6 cellular contexts compared by ENCODE assay signal in genomic region chr6:169697115-169697514, GRCh38. TPM values are rescaled to one million over a fixed set of nuclear protein-coding genes. Genes with fewer than 3 reads are reported as not detected.
DNase-seq lines count a peak whose midpoint lies in the region; ATAC-seq and TF ChIP-seq lines count a peak whose summit lies in the region.
"Not testable (repeated sequence)": the region's sequence is repeated elsewhere in the genome, so short reads cannot be mapped to it uniquely, and the experiment has no call there.

No MANE protein-coding gene starts in this region.

- not testable (repeated sequence) for H4K8ac ChIP-seq in IMR-90 (ENCODE audit: low read depth in 2 of 2, low read length in 2 of 2)

- in situ Hi-C loops in IMR-90 (cut with MboI; ENCODE audit: low sequenced_read_pairs); mammary epithelial cell (cut with MboI; ENCODE audit: low sequenced_read_pairs in 2 of 2): not testable (repeated sequence)

- not testable (repeated sequence) for TF ChIP-seq EP300 in sigmoid colon (IDR thresholded peaks at IDR 0.05)

- WGBS in IMR-90 (ENCODE audit: extremely low coverage in 2 of 2, insufficient read length in 1 of 2), 2 experiments, result no CpG with 5 or more reads among the region's 10 CpGs
- WGBS in mammary epithelial cell (ENCODE audit: low coverage, missing lambda C conversion rate), result 97% methylated on average over 9 of the region's 10 CpGs
- WGBS in heart left ventricle, 4 donors, result 71 to 87% (median 78%) methylated on average over 10 of the region's 10 CpGs
- WGBS in sigmoid colon, 2 donors, result 92% methylated on average over 10 of the region's 10 CpGs

- H3K4me1 ChIP-seq in IMR-90 (ENCODE audit: control insufficient read depth, insufficient read depth, low read length), result not testable (repeated sequence)
- peaks cover 22% of the 10 kb centered on the region for H3K4me1 ChIP-seq in mammary epithelial cell (ENCODE audit: insufficient read depth, low read length)
- H3K4me1 ChIP-seq in heart left ventricle, result peaks cover 0 to 21% (median 10%) of the 10 kb centered on the region in 12 donors
- peaks cover 0 to 23% (median 14%) of the 10 kb centered on the region in 4 donors for H3K4me1 ChIP-seq in sigmoid colon

- not testable (repeated sequence) for H3K56ac ChIP-seq in IMR-90 (ENCODE audit: extremely low read depth, insufficient read depth, low read length)

- not testable (repeated sequence) for DNase-seq in BJ (ENCODE audit: low read depth); IMR-90; mammary epithelial cell; heart left ventricle; sigmoid colon
- DNase-seq in WERI-Rb-1, result peak; percentile 73

- H3K9me3 ChIP-seq in IMR-90 (ENCODE audit: control insufficient read depth, insufficient read depth, low read length); WERI-Rb-1 (ENCODE audit: severe bottlenecking); mammary epithelial cell (replicated peaks; ENCODE audit: insufficient read depth, low read length); heart left ventricle; sigmoid colon: not testable (repeated sequence)

- TF ChIP-seq RAD21 in IMR-90 (IDR thresholded peaks at IDR 0.05; ENCODE audit: low read length), result peak; percentile 38; the same call in 1 of the 2 replicates

- intact Hi-C loops in IMR-90 (cut with micrococcal nuclease); mammary epithelial cell (cut with micrococcal nuclease); heart left ventricle (cut with DNase I); sigmoid colon (cut with DNase I): not testable (repeated sequence)

- not testable (repeated sequence) for H4K91ac ChIP-seq in IMR-90 (ENCODE audit: insufficient read depth, low read depth, low read length)

- not testable (repeated sequence) for H3K4me3 ChIP-seq in BJ (ENCODE audit: low read depth, low read length); IMR-90 (ENCODE audit: insufficient read depth, low read depth, low read length); WERI-Rb-1 (ENCODE audit: low read depth, low read length); mammary epithelial cell (replicated peaks in 1 of 3; ENCODE audit: insufficient read depth in 1 of 3, low read depth in 2 of 3, low read length in 3 of 3); heart left ventricle; sigmoid colon

- not testable (repeated sequence) for H3K27me3 ChIP-seq in BJ (ENCODE audit: control insufficient read depth, insufficient read depth, low read length); IMR-90 (ENCODE audit: control insufficient read depth, insufficient read depth, low read length); WERI-Rb-1 (ENCODE audit: insufficient read depth, low read depth, severe bottlenecking); mammary epithelial cell (ENCODE audit: insufficient read depth, low read length); heart left ventricle; sigmoid colon

- TF ChIP-seq POLR2A in IMR-90 (IDR thresholded peaks at IDR 0.05; ENCODE audit: low read depth, low read length); heart left ventricle (IDR thresholded peaks at IDR 0.05); sigmoid colon (IDR thresholded peaks at IDR 0.05): not testable (repeated sequence)

- H2AFZ ChIP-seq in IMR-90 (replicated peaks; ENCODE audit: low read length, poor library complexity); mammary epithelial cell (ENCODE audit: low read depth, low read length): not testable (repeated sequence)

- H3K9ac ChIP-seq in IMR-90 (ENCODE audit: low read depth, low read length); mammary epithelial cell (ENCODE audit: insufficient read depth, low read length): not testable (repeated sequence)

- not testable (repeated sequence) for ATAC-seq in IMR-90 (ENCODE audit: low read depth); heart left ventricle

- H3K9me1 ChIP-seq in IMR-90 (ENCODE audit: insufficient read depth, low read length), result not testable (repeated sequence)

- CTCF ChIA-PET in BJ (lab: Yijun Ruan, JAX); IMR-90 (lab: Yijun Ruan, JAX); mammary epithelial cell (lab: Charles Lee; ENCODE audit: low non-redundant PET): not testable (repeated sequence)

- peaks cover 79% of the 10 kb centered on the region for H3K79me2 ChIP-seq in mammary epithelial cell (ENCODE audit: insufficient read depth, low read length)

- not testable (repeated sequence) for H2BK20ac ChIP-seq in IMR-90 (ENCODE audit: low read depth, low read length)

- not testable (repeated sequence) for H4K20me1 ChIP-seq in IMR-90 (ENCODE audit: insufficient read depth, low read length); mammary epithelial cell (ENCODE audit: insufficient read depth, low read length)

- not testable (repeated sequence) for H3K36me3 ChIP-seq in BJ (ENCODE audit: control insufficient read depth, insufficient read depth, low read length); IMR-90 (ENCODE audit: control insufficient read depth, insufficient read depth, low read length); WERI-Rb-1; mammary epithelial cell (ENCODE audit: insufficient read depth, low read length); heart left ventricle; sigmoid colon

- not testable (repeated sequence) for H2AK5ac ChIP-seq in IMR-90 (ENCODE audit: low read depth, low read length)

- H4K5ac ChIP-seq in IMR-90 (ENCODE audit: low read depth, low read length), result not testable (repeated sequence)

- H2BK120ac ChIP-seq in IMR-90 (ENCODE audit: low read depth, low read length), result not testable (repeated sequence)

- POLR2A ChIA-PET in BJ (lab: Charles Lee); IMR-90 (lab: Charles Lee; ENCODE audit: unreplicated experiment): not testable (repeated sequence)

- not testable (repeated sequence) for BruUV-seq in IMR-90 (replicated peaks; lab: Mats Ljungman, UMichigan); mammary epithelial cell (replicated peaks; lab: Mats Ljungman, UMichigan)

- H3K79me1 ChIP-seq in IMR-90 (ENCODE audit: low read depth in 1 of 2, low read length in 2 of 2), result peaks cover 33 to 56% of the 10 kb centered on the region in 2 experiments

- peak; percentile 41 for TF ChIP-seq CTCF in BJ (IDR thresholded peaks at IDR 0.05; ENCODE audit: insufficient read depth, low read depth, low read length)
- 0 out of 2 replicates have a peak, but pooled peaks have one; percentile 28 for TF ChIP-seq CTCF in IMR-90 (conservative IDR thresholded peaks at IDR 0.05; ENCODE audit: low read depth, low read length)
- peak; percentile 74 for TF ChIP-seq CTCF in WERI-Rb-1 (IDR thresholded peaks at IDR 0.05; ENCODE audit: low read depth, low read length)
- peak; percentile 14 to 24 for TF ChIP-seq CTCF in mammary epithelial cell (conservative IDR thresholded peaks at IDR 0.05 in 1 of 2, IDR thresholded peaks at IDR 0.05 in 1 of 2; ENCODE audit: extremely low read depth in 1 of 2, insufficient read depth in 1 of 2, low read depth in 1 of 2, low read length in 2 of 2)
- TF ChIP-seq CTCF in heart left ventricle (IDR thresholded peaks at IDR 0.05), result peak in 11 of 12 donors; percentile 20 to 52 (median 38)
- peak in 3 of 4 experiments; percentile 8 to 43 (median 8) for TF ChIP-seq CTCF in sigmoid colon (IDR thresholded peaks at IDR 0.05)

- not testable (repeated sequence) for H3K14ac ChIP-seq in IMR-90 (replicated peaks; ENCODE audit: low read depth, low read length)

- H2AK9ac ChIP-seq in IMR-90 (replicated peaks; ENCODE audit: low read depth, low read length, poor library complexity), result not testable (repeated sequence)

- not testable (repeated sequence) for H3K4me2 ChIP-seq in IMR-90 (ENCODE audit: low read depth, low read length); mammary epithelial cell (ENCODE audit: insufficient read depth, low read depth, low read length)

- not testable (repeated sequence) for H3K27ac ChIP-seq in IMR-90 (ENCODE audit: insufficient read depth, low read length); WERI-Rb-1; mammary epithelial cell (ENCODE audit: insufficient read depth, low read depth, low read length); sigmoid colon
- H3K27ac ChIP-seq in heart left ventricle, result peak overlapping the region in 1 of 12 donors; percentile 16

- not testable (repeated sequence) for H2BK15ac ChIP-seq in IMR-90 (ENCODE audit: low read depth, low read length)

- not testable (repeated sequence) for H3K18ac ChIP-seq in IMR-90 (ENCODE audit: low read depth, low read length)

- dilution Hi-C loops in IMR-90 (cut with HindIII; ENCODE audit: low sequenced_read_pairs, unreplicated experiment); mammary epithelial cell (cut with HindIII; ENCODE audit: low sequenced_read_pairs): not testable (repeated sequence)

- H2BK5ac ChIP-seq in IMR-90 (ENCODE audit: low read depth, low read length, poor library complexity, severe bottlenecking), result not testable (repeated sequence)

- not testable (repeated sequence) for H3K23ac ChIP-seq in IMR-90 (ENCODE audit: low read depth, low read length)

- not testable (repeated sequence) for H3K4ac ChIP-seq in IMR-90 (ENCODE audit: low read depth, low read length)

RNA-seq across cellular contexts. Expression of gene WDR27, which starts 4.7 kb away (rescaled TPM):
- polyA plus RNA-seq in BJ (2011; rRNA removed), result 22.9 and 28.7 TPM in 2 replicates
- 20.0 and 23.1 TPM in 2 replicates for polyA minus RNA-seq in BJ (2011; rRNA and poly(A)+ RNA removed)
- total RNA-seq in IMR-90 (2012; rRNA removed), result 7.0 and 7.8 TPM in 2 replicates
- 18.1 and 18.5 TPM in 2 replicates for polyA plus RNA-seq in IMR-90 (2012; rRNA removed)
- 6.0 and 7.7 TPM in 2 replicates for polyA plus RNA-seq in IMR-90 (2012; cell fraction: cytosol; rRNA removed)
- polyA plus RNA-seq in IMR-90 (2012; cell fraction: nucleus; rRNA removed; ENCODE audit: low replicate concordance), result 206 and 209 TPM in 2 replicates
- total RNA-seq in mammary epithelial cell, result 10 to 100 TPM; 21.7 to 50.2 TPM
- polyA plus RNA-seq in mammary epithelial cell, result 17.6 TPM
- polyA minus RNA-seq in mammary epithelial cell, result 40.8 TPM
- 10 to 100 TPM in 1 of 9 donors, 1 to 10 TPM in 8; 2.2 to 12.3 (median 6.6) TPM for total RNA-seq in heart left ventricle
- polyA plus RNA-seq in heart left ventricle, result 1 to 10 TPM; 3.7 to 5.6 TPM
- 10 to 100 TPM; 20.0 to 46.0 (median 24.6) TPM for total RNA-seq in sigmoid colon
- polyA plus RNA-seq in sigmoid colon, result 10 to 100 TPM in 1 of 3 donors, 1 to 10 TPM in 2; 1.2 to 18.1 (median 1.6) TPM

RNA-seq across cellular contexts. Expression of gene C6orf120, which starts 4.8 kb away (rescaled TPM):
- polyA plus RNA-seq in BJ (2011; rRNA removed) (13.2 and 21.4 TPM in 2 replicates), IMR-90 (2012; rRNA removed) (19.7 and 21.4 TPM in 2 replicates), mammary epithelial cell (8.4 TPM), heart left ventricle (10 to 100 TPM in 1 of 2 donors, 1 to 10 TPM in 1; 3.4 to 20.2 TPM), sigmoid colon (10 to 100 TPM; 10.2 to 12.2 (median 10.8) TPM)
- 7.3 and 7.9 TPM in 2 replicates for polyA minus RNA-seq in BJ (2011; rRNA and poly(A)+ RNA removed)
- total RNA-seq in IMR-90 (2012; rRNA removed) (26.7 and 44.2 TPM in 2 replicates), mammary epithelial cell (10 to 100 TPM; 22.0 to 26.0 TPM), heart left ventricle (10 to 100 TPM; 14.3 to 22.9 (median 18.8) TPM), sigmoid colon (10 to 100 TPM; 22.7 to 33.6 (median 30.3) TPM)
- polyA plus RNA-seq in IMR-90 (2012; cell fraction: cytosol; rRNA removed), result 11.0 and 13.3 TPM in 2 replicates
- polyA plus RNA-seq in IMR-90 (2012; cell fraction: nucleus; rRNA removed; ENCODE audit: low replicate concordance), result 5.3 and 6.7 TPM in 2 replicates
- 2.6 TPM for polyA minus RNA-seq in mammary epithelial cell

RNA-seq across cellular contexts. Expression of gene PHF10, which starts 27.2 kb away (rescaled TPM):
- polyA plus RNA-seq in BJ (2011; rRNA removed) (9.8 and 20.4 TPM in 2 replicates), IMR-90 (2012; rRNA removed) (12.5 and 15.9 TPM in 2 replicates), mammary epithelial cell (13.5 TPM), heart left ventricle (10 to 100 TPM; 31.4 to 50.7 TPM), sigmoid colon (10 to 100 TPM; 19.4 to 41.0 (median 27.6) TPM)
- polyA minus RNA-seq in BJ (2011; rRNA and poly(A)+ RNA removed), result 5.0 and 6.9 TPM in 2 replicates
- total RNA-seq in IMR-90 (2012; rRNA removed) (7.3 and 12.2 TPM in 2 replicates), mammary epithelial cell (10 to 100 TPM; 11.3 to 25.4 TPM), heart left ventricle (10 to 100 TPM; 42.2 to 63.2 (median 54.3) TPM), sigmoid colon (10 to 100 TPM; 64.8 to 76.3 (median 72.0) TPM)
- 3.2 and 4.7 TPM in 2 replicates for polyA plus RNA-seq in IMR-90 (2012; cell fraction: cytosol; rRNA removed)
- polyA plus RNA-seq in IMR-90 (2012; cell fraction: nucleus; rRNA removed; ENCODE audit: low replicate concordance), result 4.1 and 54.3 TPM in 2 replicates
- polyA minus RNA-seq in mammary epithelial cell, result 6.7 TPM

RNA-seq across cellular contexts. Expression of gene DYNLT2, which starts 54.3 kb away (rescaled TPM):
- 0.31 and 0.32 TPM in 2 replicates for polyA plus RNA-seq in BJ (2011; rRNA removed)
- 0.41 TPM in 1 of 2 replicates, not detected in the other for polyA minus RNA-seq in BJ (2011; rRNA and poly(A)+ RNA removed)
- total RNA-seq in IMR-90 (2012; rRNA removed), result 0.36 and 1.1 TPM in 2 replicates
- 0.32 and 0.44 TPM in 2 replicates for polyA plus RNA-seq in IMR-90 (2012; rRNA removed)
- 0.05 TPM in 2 replicates for polyA plus RNA-seq in IMR-90 (2012; cell fraction: cytosol; rRNA removed)
- polyA plus RNA-seq in IMR-90 (2012; cell fraction: nucleus; rRNA removed; ENCODE audit: low replicate concordance), result 0.22 and 1.4 TPM in 2 replicates
- under 1 TPM; 0.67 to 0.80 TPM for total RNA-seq in mammary epithelial cell
- polyA plus RNA-seq in mammary epithelial cell, result 0.17 TPM
- not detected for polyA minus RNA-seq in mammary epithelial cell
- total RNA-seq in heart left ventricle, result 1 to 10 TPM in 1 of 9 donors, under 1 TPM in 8; 0.49 to 1.2 (median 0.62) TPM
- polyA plus RNA-seq in heart left ventricle, result 1 to 10 TPM in 1 of 2 donors, under 1 TPM in 1; 0.67 to 1.5 TPM
- 1 to 10 TPM; 1.4 to 2.2 (median 2.1) TPM for total RNA-seq in sigmoid colon
- 1 to 10 TPM in 1 of 3 donors, under 1 TPM in 2; 0.46 to 1.9 (median 0.60) TPM for polyA plus RNA-seq in sigmoid colon

RNA-seq across cellular contexts. Expression of gene ERMARD, which starts 54.3 kb away (rescaled TPM):
- polyA plus RNA-seq in BJ (2011; rRNA removed) (21.5 and 31.8 TPM in 2 replicates), IMR-90 (2012; rRNA removed) (25.4 and 26.1 TPM in 2 replicates), mammary epithelial cell (22.4 TPM), heart left ventricle (10 to 100 TPM in 1 of 2 donors, 1 to 10 TPM in 1; 8.8 to 19.5 TPM), sigmoid colon (10 to 100 TPM in 2 of 3 donors, 1 to 10 TPM in 1; 9.0 to 19.2 (median 12.6) TPM)
- polyA minus RNA-seq in BJ (2011; rRNA and poly(A)+ RNA removed), result 11.5 and 14.7 TPM in 2 replicates
- total RNA-seq in IMR-90 (2012; rRNA removed) (15.1 and 17.2 TPM in 2 replicates), mammary epithelial cell (10 to 100 TPM; 19.2 to 32.4 TPM), heart left ventricle (10 to 100 TPM in 3 of 9 donors, 1 to 10 TPM in 6; 6.4 to 15.5 (median 8.8) TPM), sigmoid colon (10 to 100 TPM; 14.8 to 32.4 (median 19.1) TPM)
- polyA plus RNA-seq in IMR-90 (2012; cell fraction: cytosol; rRNA removed), result 16.5 and 18.7 TPM in 2 replicates
- 146 and 180 TPM in 2 replicates for polyA plus RNA-seq in IMR-90 (2012; cell fraction: nucleus; rRNA removed; ENCODE audit: low replicate concordance)
- polyA minus RNA-seq in mammary epithelial cell, result 1.7 TPM

Comparison
In these comparisons a context has a peak if more than half of its experiments do, and no peak if none do; other contexts are left out.
1. CTCF ChIP-seq: peak in every context shown above with its lines; median percentile 74 in WERI-Rb-1; 41 in BJ; 38 in heart left ventricle; 28 in IMR-90; 19 in mammary epithelial cell; 8 in sigmoid colon.